Comparison of ENCODE assay signal across 8 cellular contexts in the genomic region with DNA sequence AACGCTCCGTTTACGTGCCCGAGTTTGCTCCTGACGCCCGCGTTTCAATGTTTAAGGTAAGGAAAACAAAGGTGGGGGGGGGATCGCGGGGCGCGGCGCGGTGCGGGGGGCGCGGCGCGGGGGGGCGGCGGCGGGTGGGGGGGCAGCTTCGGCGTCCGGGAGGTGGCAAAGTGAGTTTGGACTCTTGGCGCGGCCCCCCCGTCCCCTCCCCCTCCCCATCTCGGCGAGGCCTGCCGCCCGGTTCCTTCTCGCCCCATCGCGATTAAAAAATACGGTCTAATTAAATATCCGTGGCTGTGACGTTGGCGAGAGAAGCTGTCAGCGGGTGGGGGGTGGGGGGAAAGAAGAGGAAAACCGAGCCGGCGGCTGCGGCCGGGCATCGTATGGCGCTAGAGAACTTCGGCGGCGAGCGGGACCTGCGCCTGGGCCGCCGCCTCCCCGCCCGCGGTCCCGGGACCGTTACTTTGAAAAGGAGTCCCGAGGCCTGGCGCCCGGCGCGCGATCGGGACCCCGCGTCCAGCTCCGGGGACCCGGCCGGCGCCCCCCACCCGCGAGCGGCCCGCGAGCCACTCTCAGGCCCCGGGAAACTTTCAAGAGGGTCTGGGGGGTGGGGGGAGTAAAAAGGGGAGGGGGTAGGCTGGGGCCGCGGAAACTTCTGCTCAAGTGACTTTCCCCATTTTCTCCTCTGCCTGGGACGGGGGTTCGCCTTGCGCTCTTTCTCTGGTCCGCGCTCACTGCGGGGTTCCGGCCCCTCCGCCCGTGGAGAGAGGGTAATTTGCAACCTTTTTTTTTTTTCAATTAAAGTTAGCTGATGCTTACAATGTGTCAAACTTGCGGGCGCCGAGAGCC.
A peak's percentile ranks its signal among the peaks of the same experiment; 100 is the strongest.
DNase-seq lines count a peak whose midpoint lies in the region; ATAC-seq and TF ChIP-seq lines count a peak whose summit lies in the region.

No MANE protein-coding gene starts in this region.

- H3K36me3 ChIP-seq in HUES64 (ENCODE audit: insufficient read depth, low read length) (no peaks in the 10 kb centered on the region), ectodermal cell (ENCODE audit: control insufficient read depth, insufficient read depth, low read length) (no peaks in the 10 kb centered on the region)

- H3K9me3 ChIP-seq in HUES64 (ENCODE audit: insufficient read depth, low read depth, low read length) (no peaks in the 10 kb centered on the region), ectodermal cell (ENCODE audit: control insufficient read depth, low read length) (no peaks in the 10 kb centered on the region)

- H3K4me1 ChIP-seq in HUES64 (ENCODE audit: insufficient read depth, low read length) (peaks cover 34% of the 10 kb centered on the region), ectodermal cell (ENCODE audit: control insufficient read depth, insufficient read depth, low read length) (peaks cover 14% of the 10 kb centered on the region)

- H3K36me3 Mint-ChIP-seq in osteocyte (ENCODE audit: unreplicated experiment) = peaks cover 2% of the 10 kb centered on the region

- H3K9ac ChIP-seq in HUES64 (ENCODE audit: low read depth, low read length) = no peak overlapping the region

- peaks cover 68% of the 10 kb centered on the region for H3K27me3 Mint-ChIP-seq in osteocyte (ENCODE audit: unreplicated experiment)

- no peak overlapping the region for H3K27ac ChIP-seq in HUES64 (ENCODE audit: low read depth, low read length)
- no peak overlapping the region for H3K27ac ChIP-seq in ectodermal cell (ENCODE audit: insufficient read depth, low read depth, low read length, poor library complexity, severe bottlenecking)

- TF ChIP-seq CTCF in AG10803 (conservative IDR thresholded peaks at IDR 0.05; ENCODE audit: low read length) (no peak), osteocyte (IDR thresholded peaks at IDR 0.05) (no peak)

- peaks cover 31% of the 10 kb centered on the region for H3K4me1 Mint-ChIP-seq in osteocyte (ENCODE audit: unreplicated experiment)

- H3K27me3 ChIP-seq in HUES64 (ENCODE audit: insufficient read depth, low read length) (peaks cover 98% of the 10 kb centered on the region), ectodermal cell (ENCODE audit: control insufficient read depth, insufficient read depth, low read length, poor library complexity, severe bottlenecking) (peaks cover 98% of the 10 kb centered on the region)

- ATAC-seq in HG03457 (IDR thresholded peaks at IDR 0.05; ENCODE audit: unreplicated experiment) = no peak

- H3K27ac Mint-ChIP-seq in osteocyte (ENCODE audit: unreplicated experiment) = no peak overlapping the region

- 1% methylated on average over 68 of the region's 91 CpGs for WGBS in HUES64
- WGBS in ectodermal cell, 2 experiments = 0% methylated on average over 80 to 91 of the region's 91 CpGs

- H3K4me3 Mint-ChIP-seq in osteocyte (ENCODE audit: unreplicated experiment) = peak overlapping the region; percentile 66

- H3K4me3 ChIP-seq in AG10803 (ENCODE audit: low read length) (peak overlapping the region; percentile 74), HUES64 (ENCODE audit: low read length) (peak overlapping the region; percentile 50), ectodermal cell (ENCODE audit: insufficient read depth, low read depth, low read length) (peak overlapping the region; percentile 35)

- no peak for DNase-seq in AG10803 (ENCODE audit: low read depth)
- no peak for DNase-seq in osteocyte (ENCODE audit: extremely low spot score, unreplicated experiment)
- DNase-seq in NCI-H774 (lab: John Stamatoyannopoulos, UW) = no peak
- no peak for DNase-seq in mesenteric fat pad (ENCODE audit: low spot score)
- no peak for DNase-seq in NK-92 (lab: John Stamatoyannopoulos, UW; ENCODE audit: unreplicated experiment)

- H3K9me3 Mint-ChIP-seq in osteocyte (ENCODE audit: unreplicated experiment) = no peaks in the 10 kb centered on the region
